15 cellular contexts compared by ENCODE assay signal in the genomic region with DNA sequence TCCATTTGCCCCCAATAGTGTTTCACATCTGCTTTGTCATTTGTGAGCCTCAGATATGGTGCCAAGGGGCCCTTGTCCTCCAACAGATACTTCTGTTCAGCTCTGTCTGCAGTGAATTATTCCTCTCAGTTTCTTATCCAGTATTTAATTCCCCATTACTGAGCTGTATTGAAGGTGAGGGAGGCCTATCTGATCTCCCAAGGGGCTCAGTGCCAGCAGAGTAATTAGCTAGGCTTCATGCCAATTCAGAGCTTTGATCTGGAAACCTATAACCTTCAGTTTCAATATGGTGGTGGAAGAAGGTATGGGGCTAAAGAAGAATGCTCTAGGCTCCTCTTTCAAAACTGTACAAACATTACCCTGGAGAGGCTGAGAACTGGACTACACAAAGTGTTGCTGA.
"Had no signal": no experiment of that assay in that cellular context is flagged by ENCODE, and none has a peak within 500 bp of the region (broad histone marks: within the 10 kb centered on the region; RNA-seq: fewer than 3 reads in every experiment).

No MANE protein-coding gene starts in this region.

- H3K27me3 ChIP-seq: adrenal gland, colonic mucosa, transverse colon had no signal

- H3K4me1 Mint-ChIP-seq: natural killer cell had no signal

- H3K36me3 ChIP-seq: adrenal gland, colonic mucosa, heart left ventricle, transverse colon had no signal

- DNase-seq: activated CD4-positive, alpha-beta T cell treated with anti-CD3 and anti-CD28 coated beads, Interleukin-2, amount 50 U/mL, for 1 hour; activated CD4-positive, CD25-positive, alpha-beta regulatory T cell; activated naive CD4-positive, alpha-beta T cell treated with anti-CD3 and anti-CD28 coated beads, Interleukin-2, amount 50 U/mL, for 16 hours; adrenal gland; colonic mucosa; effector CD8-positive, alpha-beta T cell; heart left ventricle; islet precursor cell; mammary epithelial cell; natural killer cell; posterior cingulate gyrus; transverse colon had no signal

- H3K9me3 ChIP-seq: adrenal gland, colonic mucosa, heart left ventricle, transverse colon had no signal

- ATAC-seq: heart left ventricle, left lobe of liver, natural killer cell had no signal

- H3K4me3 Mint-ChIP-seq: natural killer cell had no signal

- H3K4me1 ChIP-seq: adrenal gland, colonic mucosa, heart left ventricle, transverse colon had no signal

- H3K27ac ChIP-seq: adrenal gland, colonic mucosa, heart left ventricle, skin epidermis, transverse colon had no signal

- H3K9me3 Mint-ChIP-seq: activated T-helper 2 cell treated with anti-CD3 and anti-CD28 coated beads, Interferon-gamma antibody, Interleukin-2, Interleukin-4, amounts not matched to agents 10 μg/mL and 5 μg/mL and 100 μg/mL, durations not matched to agents 14 hours and 24 hours and 36 hours; natural killer cell had no signal

- H3K36me3 Mint-ChIP-seq: natural killer cell had no signal

- H3K4me3 ChIP-seq: adrenal gland, colonic mucosa, heart left ventricle, skin epidermis, transverse colon had no signal

- H3K27ac Mint-ChIP-seq: activated T-helper 2 cell treated with anti-CD3 and anti-CD28 coated beads, Interferon-gamma antibody, Interleukin-2, Interleukin-4, amounts not matched to agents 10 μg/mL and 5 μg/mL and 100 μg/mL, durations not matched to agents 14 hours and 24 hours and 36 hours; natural killer cell had no signal
